In genomic region chr20:10596726-10597125, GRCh38 we compare ENCODE assay signal across 12 cellular contexts.
DNase-seq lines count a peak whose midpoint lies in the region; ATAC-seq and TF ChIP-seq lines count a peak whose summit lies in the region.
"Had no signal": no experiment of that assay in that cellular context is flagged by ENCODE, and none has a peak within 500 bp of the region (broad histone marks: within the 10 kb centered on the region; RNA-seq: fewer than 3 reads in every experiment).

No MANE protein-coding gene starts in this region.

- H3K4me1 ChIP-seq in RWPE2 (ENCODE audit: insufficient read depth, poor library complexity, severe bottlenecking) (peaks cover 61% of the 10 kb centered on the region), esophagus muscularis mucosa (peaks cover 7 to 36% (median 28%) of the 10 kb centered on the region in 4 donors), parathyroid adenoma (peaks cover 46% of the 10 kb centered on the region)

- no peaks in the 10 kb centered on the region for H3K36me3 Mint-ChIP-seq in natural killer cell
- peaks cover 44% of the 10 kb centered on the region for H3K36me3 Mint-ChIP-seq in CD4-positive, alpha-beta T cell (ENCODE audit: low read depth)

- WGBS in esophagus muscularis mucosa, result 33% methylated on average over 4 of the region's 4 CpGs

- H3K4me3 ChIP-seq in RWPE2 (ENCODE audit: severe bottlenecking), result no peak overlapping the region
- no peak overlapping the region for H3K4me3 ChIP-seq in esophagus muscularis mucosa
- no peak overlapping the region for H3K4me3 ChIP-seq in parathyroid adenoma (ENCODE audit: low read depth, low read length)

- TF ChIP-seq EP300 in esophagus muscularis mucosa (IDR thresholded peaks at IDR 0.05), result no peak

- TF ChIP-seq CTCF in RWPE2 (IDR thresholded peaks at IDR 0.05; ENCODE audit: poor library complexity, severe bottlenecking), result no peak
- no peak for TF ChIP-seq CTCF in esophagus muscularis mucosa (IDR thresholded peaks at IDR 0.05)
- TF ChIP-seq CTCF in parathyroid adenoma (IDR thresholded peaks at IDR 0.05), result no peak
- no peak for TF ChIP-seq CTCF in natural killer cell (IDR thresholded peaks at IDR 0.05)
- TF ChIP-seq CTCF in CD4-positive, alpha-beta T cell (IDR thresholded peaks at IDR 0.05), result no peak

- H3K79me2 ChIP-seq in parathyroid adenoma, result peaks cover 6% of the 10 kb centered on the region

- H3K4me3 Mint-ChIP-seq in natural killer cell, result no peak overlapping the region
- no peak overlapping the region for H3K4me3 Mint-ChIP-seq in CD4-positive, alpha-beta T cell
- H3K4me3 Mint-ChIP-seq: activated CD4-positive, alpha-beta T cell treated with anti-CD3 and anti-CD28 coated beads for 36 hours had no signal

- H3K36me3 ChIP-seq in RWPE2 (ENCODE audit: low read depth) (0 out of 2 replicates have a peak, but pooled peaks cover under 1% of the 10 kb centered on the region), esophagus muscularis mucosa (no peaks in the 10 kb centered on the region), parathyroid adenoma (ENCODE audit: control insufficient read depth, insufficient read depth, low read length) (no peaks in the 10 kb centered on the region)

- CTCF ChIA-PET in CD4-positive, alpha-beta T cell (lab: Charles Lee), result interaction anchor here (1.1 kb wide), 1 partner anchor 9 kb away, joined by 3 read pairs; no protein-coding TSS in a partner anchor

- ATAC-seq in RWPE2 (ENCODE audit: low read depth) (0 out of 3 replicates have a peak, but pooled peaks have one; percentile 9), natural killer cell (no peak), HG03139 (IDR thresholded peaks at IDR 0.05; ENCODE audit: unreplicated experiment) (no peak)
- ATAC-seq in CD4-positive, alpha-beta T cell (ENCODE audit: poor library complexity), result no peak
- ATAC-seq: activated CD4-positive, alpha-beta T cell treated with anti-CD3 and anti-CD28 coated beads for 36 hours had no signal

- H3K27ac ChIP-seq in RWPE2 (ENCODE audit: poor library complexity, severe bottlenecking) (peak overlapping the region; percentile 92), esophagus muscularis mucosa (replicated peaks in 1 of 4) (peak overlapping the region in 3 of 4 donors; percentile 40 to 56 (median 41)), parathyroid adenoma (peak overlapping the region; percentile 85)
- no peak overlapping the region for H3K27ac ChIP-seq in CD4-positive, alpha-beta T cell (ENCODE audit: low read depth, low read length)

- POLR2A ChIA-PET in CD4-positive, alpha-beta T cell (lab: Charles Lee), result no interaction called here

- H3K4me1 Mint-ChIP-seq in natural killer cell, result no peaks in the 10 kb centered on the region
- H3K4me1 Mint-ChIP-seq in CD4-positive, alpha-beta T cell (ENCODE audit: low read depth), result no peaks in the 10 kb centered on the region

- TF ChIP-seq POLR2A in esophagus muscularis mucosa (IDR thresholded peaks at IDR 0.05; ENCODE audit: low read depth), result no peak

- H3K27me3 Mint-ChIP-seq in natural killer cell (ENCODE audit: low read depth in 2 of 2), result no peaks in the 10 kb centered on the region
- no peaks in the 10 kb centered on the region for H3K27me3 Mint-ChIP-seq in CD4-positive, alpha-beta T cell
- H3K27me3 Mint-ChIP-seq: activated CD4-positive, alpha-beta T cell treated with anti-CD3 and anti-CD28 coated beads for 36 hours had no signal

- no peak overlapping the region for H3K9ac ChIP-seq in parathyroid adenoma

- intact Hi-C loops in esophagus muscularis mucosa (cut with DNase I), result no loop called here
- intact Hi-C loops in natural killer cell (cut with micrococcal nuclease), result no loop called here
- intact Hi-C loops in CD4-positive, alpha-beta T cell (cut with DNase I, micrococcal nuclease), result no loop called here

- H3K9me3 Mint-ChIP-seq in natural killer cell, result no peaks in the 10 kb centered on the region
- H3K9me3 Mint-ChIP-seq in CD4-positive, alpha-beta T cell, result no peaks in the 10 kb centered on the region

- H3K27me3 ChIP-seq in RWPE2 (ENCODE audit: insufficient read depth, poor library complexity, severe bottlenecking) (no peaks in the 10 kb centered on the region), esophagus muscularis mucosa (no peaks in the 10 kb centered on the region), parathyroid adenoma (ENCODE audit: control insufficient read depth, insufficient read depth, low read length) (no peaks in the 10 kb centered on the region)
- H3K27me3 ChIP-seq in CD4-positive, alpha-beta T cell (ENCODE audit: control insufficient read depth, insufficient read depth, low read length), result no peaks in the 10 kb centered on the region

- H3K9me3 ChIP-seq in RWPE2 (ENCODE audit: severe bottlenecking), result no peaks in the 10 kb centered on the region
- no peaks in the 10 kb centered on the region for H3K9me3 ChIP-seq in esophagus muscularis mucosa
- H3K9me3 ChIP-seq in parathyroid adenoma (ENCODE audit: control insufficient read depth, low read length), result no peaks in the 10 kb centered on the region
- H3K9me3 ChIP-seq in CD4-positive, alpha-beta T cell (ENCODE audit: control insufficient read depth, low read length), result no peaks in the 10 kb centered on the region

- DNase-seq in EL (peak; percentile 80), RWPE2 (ENCODE audit: low spot score) (no peak), esophagus muscularis mucosa (ENCODE audit: extremely low spot score) (no peak), natural killer cell (no peak), SW480 (ENCODE audit: low spot score) (no peak)
- DNase-seq in CD4-positive, alpha-beta T cell, result no peak
- DNase-seq: activated CD4-positive, alpha-beta T cell treated with anti-CD3 and anti-CD28 coated beads for 36 hours; activated naive CD4-positive, alpha-beta T cell; retina; SHP77 treated with DMSO at 0.1 percent for 48 hours had no signal

- peak overlapping the region; percentile 57 for H2AFZ ChIP-seq in parathyroid adenoma

- H3K27ac Mint-ChIP-seq in natural killer cell, result no peak overlapping the region
- H3K27ac Mint-ChIP-seq in CD4-positive, alpha-beta T cell, result no peak overlapping the region
- H3K27ac Mint-ChIP-seq: activated CD4-positive, alpha-beta T cell treated with anti-CD3 and anti-CD28 coated beads for 36 hours had no signal

- H3K4me2 ChIP-seq in parathyroid adenoma (ENCODE audit: low read length), result no peak overlapping the region
